Comparison of ENCODE assay signal across 21 cellular contexts in the genomic region with DNA sequence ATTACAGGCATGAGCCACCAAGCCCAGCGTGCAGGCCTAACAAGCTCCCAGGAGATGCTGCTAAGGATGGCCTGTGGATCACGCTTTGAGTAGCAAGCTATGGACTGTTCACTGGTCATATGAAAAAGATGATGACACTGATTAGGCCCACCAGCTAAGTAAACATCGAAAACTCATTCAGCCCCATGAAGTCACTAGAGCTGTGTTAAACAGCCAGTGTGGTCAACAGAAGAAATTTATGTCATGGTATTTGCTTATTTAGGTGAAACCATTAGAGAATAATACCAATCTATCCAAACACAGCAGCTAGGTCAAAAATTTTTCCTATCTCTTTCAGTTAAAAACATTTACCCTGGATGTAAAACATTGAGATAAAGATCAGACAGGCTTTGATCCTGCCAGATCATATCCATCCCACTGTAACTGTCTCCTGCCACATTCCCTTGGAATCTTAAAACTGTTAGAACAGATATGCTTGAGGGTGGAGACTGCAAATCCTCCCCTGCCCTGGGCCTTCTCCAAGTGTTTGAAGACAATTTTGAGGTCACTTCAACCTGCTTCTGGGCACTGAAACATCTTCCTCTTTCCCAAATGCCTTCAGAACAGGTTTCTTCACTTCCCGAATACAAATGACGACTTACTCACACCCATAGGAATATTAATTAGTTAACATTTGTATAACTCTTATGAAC. TPM values are rescaled to one million over a fixed set of nuclear protein-coding genes. Genes with fewer than 3 reads are reported as not detected.
"Had no signal": no experiment of that assay in that cellular context is flagged by ENCODE, and none has a peak within 500 bp of the region (broad histone marks: within the 10 kb centered on the region; RNA-seq: fewer than 3 reads in every experiment).

No MANE protein-coding gene starts in this region.

- H3K27ac ChIP-seq: brain microvascular endothelial cell, prostate gland, testis, uterus had no signal

- ATAC-seq: left colon; mucosa of descending colon; natural killer cell treated with Interleukin-12 subunit alpha and Interleukin-12 subunit beta and Interleukin-15 and Interleukin-18, amount 100 ng/mL, for 72 hours had no signal

- H3K9me3 Mint-ChIP-seq: activated CD4-positive, alpha-beta T cell treated with anti-CD3 and anti-CD28 coated beads, Interleukin-2, amount 10 ng/mL, durations not matched to agents 7 days and 5 days; endodermal cell; immature natural killer cell; natural killer cell treated with Interleukin-12 subunit alpha and Interleukin-12 subunit beta and Interleukin-15 and Interleukin-18, amount 100 ng/mL, for 72 hours; stimulated activated naive CD8-positive, alpha-beta T cell treated with anti-CD3 and anti-CD28 coated beads, Interleukin-15, Interleukin-2, amounts not matched to agents 100 ng/mL and 50 ng/mL, for 24 hours; T-helper 1 cell treated with Interleukin-12 subunit alpha and Interleukin-12 subunit beta and Interleukin-4 antibody, amounts not matched to agents 30 μg/mL and 1 μg/mL, for 36 hours had no signal

- H3K4me1 ChIP-seq: prostate gland, testis, uterus had no signal

- DNase-seq: activated CD4-positive, alpha-beta T cell treated with anti-CD3 and anti-CD28 coated beads, Interleukin-2, amount 10 ng/mL, durations not matched to agents 7 days and 5 days; activated CD4-positive, CD25-positive, alpha-beta regulatory T cell; activated naive CD4-positive, alpha-beta T cell treated with anti-CD3 and anti-CD28 coated beads, Interleukin-2, amount 50 U/mL, for 16 hours; activated T-cell treated with anti-CD3 and anti-CD28 coated beads for 4 hours; brain microvascular endothelial cell; endodermal cell; immature natural killer cell; left colon; mucosa of descending colon; occipital lobe; stimulated activated CD4-positive, alpha-beta T cell treated with anti-CD3 and anti-CD28 coated beads, Interleukin-4, amount 100 ng/mL, for 24 hours; testis; uterus had no signal

- H3K4me3 Mint-ChIP-seq: activated CD4-positive, alpha-beta T cell treated with anti-CD3 and anti-CD28 coated beads, Interleukin-2, amount 10 ng/mL, durations not matched to agents 7 days and 5 days; endodermal cell; immature natural killer cell; natural killer cell treated with Interleukin-12 subunit alpha and Interleukin-12 subunit beta and Interleukin-15 and Interleukin-18, amount 100 ng/mL, for 72 hours; stimulated activated naive CD8-positive, alpha-beta T cell treated with anti-CD3 and anti-CD28 coated beads, Interleukin-15, Interleukin-2, amounts not matched to agents 100 ng/mL and 50 ng/mL, for 24 hours; T-helper 1 cell treated with Interleukin-12 subunit alpha and Interleukin-12 subunit beta and Interleukin-4 antibody, amounts not matched to agents 30 μg/mL and 1 μg/mL, for 36 hours had no signal

- H3K4me3 ChIP-seq: lung, mucosa of descending colon, prostate gland, testis, uterus had no signal

- H3K36me3 ChIP-seq: brain microvascular endothelial cell, prostate gland, uterus had no signal

- H3K9me3 ChIP-seq: mucosa of descending colon, prostate gland, testis, uterus had no signal

- H3K27ac Mint-ChIP-seq: activated CD4-positive, alpha-beta T cell treated with anti-CD3 and anti-CD28 coated beads, Interleukin-2, amount 10 ng/mL, durations not matched to agents 7 days and 5 days; endodermal cell; natural killer cell treated with Interleukin-12 subunit alpha and Interleukin-12 subunit beta and Interleukin-15 and Interleukin-18, amount 100 ng/mL, for 72 hours; stimulated activated naive CD8-positive, alpha-beta T cell treated with anti-CD3 and anti-CD28 coated beads, Interleukin-15, Interleukin-2, amounts not matched to agents 100 ng/mL and 50 ng/mL, for 24 hours; T-helper 1 cell treated with Interleukin-12 subunit alpha and Interleukin-12 subunit beta and Interleukin-4 antibody, amounts not matched to agents 30 μg/mL and 1 μg/mL, for 36 hours had no signal

- H3K27me3 ChIP-seq: testis, uterus had no signal

- H3K36me3 Mint-ChIP-seq: immature natural killer cell; natural killer cell treated with Interleukin-12 subunit alpha and Interleukin-12 subunit beta and Interleukin-15 and Interleukin-18, amount 100 ng/mL, for 72 hours had no signal

RNA-seq across cellular contexts. Expression of a gene that starts 30.9 kb away (rescaled TPM):
- total RNA-seq: activated CD4-positive, alpha-beta T cell treated with anti-CD3 and anti-CD28 coated beads, Interleukin-2, amount 10 ng/mL, durations not matched to agents 7 days and 5 days; activated CD8-positive, alpha-beta memory T cell treated with anti-CD3 and anti-CD28 coated beads for 36 hours; cerebellum; dermis microvascular lymphatic vessel endothelial cell; endodermal cell; left colon; lung; mucosa of descending colon; natural killer cell treated with Interleukin-12 subunit alpha and Interleukin-12 subunit beta and Interleukin-15 and Interleukin-18, amount 100 ng/mL, for 72 hours; occipital lobe; prostate gland; uterus had no signal

RNA-seq across cellular contexts. Expression of a gene that starts 45.0 kb away (rescaled TPM):
- total RNA-seq: cerebellum had no signal
